In the genomic region with DNA sequence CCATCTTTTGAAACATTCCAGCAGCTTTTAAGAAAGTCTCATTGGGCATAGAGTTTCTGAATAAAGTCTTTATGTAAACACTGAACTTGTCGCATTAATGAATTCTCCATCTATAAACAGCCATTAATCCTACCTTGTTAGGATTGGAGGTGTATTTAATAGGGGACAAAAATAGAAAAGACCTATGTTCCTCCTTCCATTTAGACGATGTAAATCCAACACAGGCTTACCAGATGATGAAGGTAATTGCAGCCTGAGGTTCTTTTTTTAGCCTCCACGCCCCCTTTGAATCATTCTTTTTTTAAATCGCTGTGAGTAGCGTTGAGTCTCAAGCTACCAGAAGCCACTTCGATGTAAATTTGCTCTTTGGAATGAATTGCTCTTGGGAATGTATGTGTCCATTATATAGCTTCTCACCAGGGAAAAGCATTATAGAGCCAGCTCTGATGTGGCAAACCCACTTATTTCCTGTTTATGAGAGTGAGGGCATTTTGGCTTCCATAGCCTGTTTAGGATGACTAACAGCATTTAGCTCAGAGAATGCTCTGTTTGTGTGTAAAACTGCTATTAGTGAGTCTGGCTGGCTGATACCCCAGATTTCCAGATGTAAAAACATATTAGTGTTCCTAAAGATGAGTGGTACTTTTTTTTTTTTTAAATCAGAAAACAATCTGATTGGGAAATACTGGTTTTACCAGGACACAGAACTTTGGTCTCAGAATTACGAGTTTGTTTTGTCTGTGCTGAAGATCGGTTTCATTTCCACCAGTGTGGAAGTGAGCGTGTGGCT, we compare ENCODE assay signal across 8 cellular contexts.
A peak's percentile ranks its signal among the peaks of the same experiment; 100 is the strongest.
DNase-seq lines count a peak whose midpoint lies in the region; ATAC-seq and TF ChIP-seq lines count a peak whose summit lies in the region.

No MANE protein-coding gene starts in this region.

- H3K36me3 Mint-ChIP-seq in activated CD4-positive, alpha-beta T cell treated with anti-CD3 and anti-CD28 coated beads, Interleukin-2, amount 10 ng/mL, durations not matched to agents 24 days and 14 days (ENCODE audit: low read depth): peaks cover 37% of the 10 kb centered on the region
- no peaks in the 10 kb centered on the region for H3K36me3 Mint-ChIP-seq in T-helper 1 cell treated with Interleukin-12 subunit alpha and Interleukin-12 subunit beta and Interleukin-4 antibody, amounts not matched to agents 30 μg/mL and 1 μg/mL, for 36 hours (ENCODE audit: low read depth)
- H3K36me3 Mint-ChIP-seq in stimulated activated memory B cell treated with anti-CD40 and anti-IgM and Interleukin-4, amounts not matched to agents 10 μg/mL and 1 μg/mL and 100 μg/mL, for 72 hours: no peaks in the 10 kb centered on the region

- H3K4me3 ChIP-seq in foreskin fibroblast (ENCODE audit: low read depth in 1 of 2, low read length in 2 of 2): peak overlapping the region; percentile 15 to 23

- peak overlapping the region; percentile 16 for H3K4me3 Mint-ChIP-seq in activated CD4-positive, alpha-beta T cell treated with anti-CD3 and anti-CD28 coated beads, Interleukin-2, amount 10 ng/mL, durations not matched to agents 24 days and 14 days
- H3K4me3 Mint-ChIP-seq in T-helper 1 cell treated with Interleukin-12 subunit alpha and Interleukin-12 subunit beta and Interleukin-4 antibody, amounts not matched to agents 30 μg/mL and 1 μg/mL, for 36 hours: no peak overlapping the region
- peak overlapping the region; percentile 41 for H3K4me3 Mint-ChIP-seq in stimulated activated memory B cell treated with anti-CD40 and anti-IgM and Interleukin-4, amounts not matched to agents 10 μg/mL and 1 μg/mL and 100 μg/mL, for 72 hours

- no peak for ATAC-seq in stimulated activated memory B cell treated with anti-CD40 and anti-IgM and Interleukin-4, amounts not matched to agents 10 μg/mL and 1 μg/mL and 100 μg/mL, for 72 hours
- no peak for ATAC-seq in GM19035 (IDR thresholded peaks at IDR 0.05; ENCODE audit: unreplicated experiment)

- TF ChIP-seq CTCF in foreskin fibroblast (IDR thresholded peaks at IDR 0.05; ENCODE audit: low read depth, low read length): no peak

- H3K27ac Mint-ChIP-seq in activated CD4-positive, alpha-beta T cell treated with anti-CD3 and anti-CD28 coated beads, Interleukin-2, amount 10 ng/mL, durations not matched to agents 24 days and 14 days: peak overlapping the region; percentile 91
- peak overlapping the region; percentile 47 for H3K27ac Mint-ChIP-seq in T-helper 1 cell treated with Interleukin-12 subunit alpha and Interleukin-12 subunit beta and Interleukin-4 antibody, amounts not matched to agents 30 μg/mL and 1 μg/mL, for 36 hours
- peak overlapping the region; percentile 40 for H3K27ac Mint-ChIP-seq in stimulated activated memory B cell treated with anti-CD40 and anti-IgM and Interleukin-4, amounts not matched to agents 10 μg/mL and 1 μg/mL and 100 μg/mL, for 72 hours

- peaks cover 3% of the 10 kb centered on the region for H3K9me3 Mint-ChIP-seq in activated CD4-positive, alpha-beta T cell treated with anti-CD3 and anti-CD28 coated beads, Interleukin-2, amount 10 ng/mL, durations not matched to agents 24 days and 14 days
- no peaks in the 10 kb centered on the region for H3K9me3 Mint-ChIP-seq in T-helper 1 cell treated with Interleukin-12 subunit alpha and Interleukin-12 subunit beta and Interleukin-4 antibody, amounts not matched to agents 30 μg/mL and 1 μg/mL, for 36 hours
- H3K9me3 Mint-ChIP-seq in stimulated activated memory B cell treated with anti-CD40 and anti-IgM and Interleukin-4, amounts not matched to agents 10 μg/mL and 1 μg/mL and 100 μg/mL, for 72 hours: no peaks in the 10 kb centered on the region

- intact Hi-C loops in activated CD4-positive, alpha-beta T cell treated with anti-CD3 and anti-CD28 coated beads, Interleukin-2, amount 10 ng/mL, durations not matched to agents 24 days and 14 days (cut with micrococcal nuclease): loop anchor here (1.0 to 5.0 kb wide), 2 partner anchors 192 to 229 kb away; a partner anchor contains a TSS

- H3K27me3 Mint-ChIP-seq in activated CD4-positive, alpha-beta T cell treated with anti-CD3 and anti-CD28 coated beads, Interleukin-2, amount 10 ng/mL, durations not matched to agents 24 days and 14 days: no peaks in the 10 kb centered on the region
- no peaks in the 10 kb centered on the region for H3K27me3 Mint-ChIP-seq in T-helper 1 cell treated with Interleukin-12 subunit alpha and Interleukin-12 subunit beta and Interleukin-4 antibody, amounts not matched to agents 30 μg/mL and 1 μg/mL, for 36 hours (ENCODE audit: low read depth)
- no peaks in the 10 kb centered on the region for H3K27me3 Mint-ChIP-seq in stimulated activated memory B cell treated with anti-CD40 and anti-IgM and Interleukin-4, amounts not matched to agents 10 μg/mL and 1 μg/mL and 100 μg/mL, for 72 hours

- no peak for DNase-seq in activated CD4-positive, alpha-beta T cell treated with anti-CD3 and anti-CD28 coated beads, Interleukin-2, amount 10 ng/mL, durations not matched to agents 24 days and 14 days
- no peak for DNase-seq in activated CD4-positive, alpha-beta T cell treated with anti-CD3 and anti-CD28 coated beads for 4 hours
- peak; percentile 94 for DNase-seq in foreskin fibroblast
- no peak for DNase-seq in NCI-H774 (lab: John Stamatoyannopoulos, UW)
- DNase-seq in NCI-H187 treated with DMSO at 0.1 percent for 48 hours (lab: John Stamatoyannopoulos, UW): no peak

- peaks cover 43% of the 10 kb centered on the region for H3K4me1 Mint-ChIP-seq in activated CD4-positive, alpha-beta T cell treated with anti-CD3 and anti-CD28 coated beads, Interleukin-2, amount 10 ng/mL, durations not matched to agents 24 days and 14 days
- H3K4me1 Mint-ChIP-seq in T-helper 1 cell treated with Interleukin-12 subunit alpha and Interleukin-12 subunit beta and Interleukin-4 antibody, amounts not matched to agents 30 μg/mL and 1 μg/mL, for 36 hours (ENCODE audit: low read depth): peaks cover 28% of the 10 kb centered on the region
- peaks cover 21% of the 10 kb centered on the region for H3K4me1 Mint-ChIP-seq in stimulated activated memory B cell treated with anti-CD40 and anti-IgM and Interleukin-4, amounts not matched to agents 10 μg/mL and 1 μg/mL and 100 μg/mL, for 72 hours

Comparison
In these comparisons a context has a peak if more than half of its experiments do, and no peak if none do; other contexts are left out.
1. DNase-seq: peak in foreskin fibroblast (2 of 2); none in activated CD4-positive, alpha-beta T cell treated with anti-CD3 and anti-CD28 coated beads, Interleukin-2, amount 10 ng/mL, durations not matched to agents 24 days and 14 days (single experiment), activated CD4-positive, alpha-beta T cell treated with anti-CD3 and anti-CD28 coated beads for 4 hours (0 of 2), NCI-H774 (single experiment) and NCI-H187 treated with DMSO at 0.1 percent for 48 hours (single experiment).
2. H3K27ac Mint-ChIP-seq: peak in every context shown above with its lines; median percentile 91 in activated CD4-positive, alpha-beta T cell treated with anti-CD3 and anti-CD28 coated beads, Interleukin-2, amount 10 ng/mL, durations not matched to agents 24 days and 14 days; 47 in T-helper 1 cell treated with Interleukin-12 subunit alpha and Interleukin-12 subunit beta and Interleukin-4 antibody, amounts not matched to agents 30 μg/mL and 1 μg/mL, for 36 hours; 40 in stimulated activated memory B cell treated with anti-CD40 and anti-IgM and Interleukin-4, amounts not matched to agents 10 μg/mL and 1 μg/mL and 100 μg/mL, for 72 hours.